31 cellular contexts compared by ENCODE assay signal in genomic region chr13:112742583-112742982, GRCh38.
"Had no signal": no experiment of that assay in that cellular context is flagged by ENCODE, and none has a peak within 500 bp of the region (broad histone marks: within the 10 kb centered on the region; RNA-seq: fewer than 3 reads in every experiment).

No MANE protein-coding gene starts in this region.

- H3K27me3 Mint-ChIP-seq: activated B cell treated with CpG ODN at 0.5 μM for 24 hours; activated CD4-positive, alpha-beta T cell treated with anti-CD3 and anti-CD28 coated beads for 36 hours; activated CD8-positive, alpha-beta memory T cell treated with anti-CD3 and anti-CD28 coated beads, Interleukin-2, amount 10 ng/mL, durations not matched to agents 7 days and 5 days; dendritic cell treated with granulocyte-macrophage colony-stimulating factor and Interleukin-4, amounts not matched to agents 40 ng/mL and 50 ng/mL, for 4 days; stimulated activated memory B cell treated with anti-CD40 and anti-IgM and Interleukin-4, amounts not matched to agents 10 μg/mL and 1 μg/mL and 100 μg/mL, for 72 hours; stimulated activated naive CD8-positive, alpha-beta T cell treated with anti-CD3 and anti-CD28 coated beads, Interleukin-15, amount 100 ng/mL, for 72 hours had no signal

- H3K36me3 Mint-ChIP-seq: activated CD8-positive, alpha-beta memory T cell treated with anti-CD3 and anti-CD28 coated beads, Interleukin-2, amount 10 ng/mL, durations not matched to agents 7 days and 5 days; immature natural killer cell; stimulated activated memory B cell treated with anti-CD40 and anti-IgM and Interleukin-4, amounts not matched to agents 10 μg/mL and 1 μg/mL and 100 μg/mL, for 72 hours had no signal

- ATAC-seq: activated CD4-positive, alpha-beta T cell treated with anti-CD3 and anti-CD28 coated beads for 36 hours; activated CD8-positive, alpha-beta memory T cell treated with anti-CD3 and anti-CD28 coated beads, Interleukin-2, amount 10 ng/mL, durations not matched to agents 7 days and 5 days; activated CD8-positive, alpha-beta T cell treated with anti-CD3 and anti-CD28 coated beads, Interleukin-2, amount 10 ng/mL, durations not matched to agents 7 days and 5 days; foreskin keratinocyte; heart left ventricle; left colon; sciatic nerve had no signal

- H3K27ac ChIP-seq: esophagus muscularis mucosa, foreskin keratinocyte, pancreas, prostate gland had no signal

- H3K4me3 Mint-ChIP-seq: activated B cell treated with CpG ODN at 0.5 μM for 24 hours; activated CD4-positive, alpha-beta T cell treated with anti-CD3 and anti-CD28 coated beads for 36 hours; activated CD8-positive, alpha-beta memory T cell treated with anti-CD3 and anti-CD28 coated beads, Interleukin-2, amount 10 ng/mL, durations not matched to agents 7 days and 5 days; activated CD8-positive, alpha-beta T cell treated with anti-CD3 and anti-CD28 coated beads, Interleukin-2, amount 10 ng/mL, durations not matched to agents 7 days and 5 days; dendritic cell treated with granulocyte-macrophage colony-stimulating factor and Interleukin-4, amounts not matched to agents 40 ng/mL and 50 ng/mL, for 4 days; endodermal cell; immature natural killer cell; stimulated activated memory B cell treated with anti-CD40 and anti-IgM and Interleukin-4, amounts not matched to agents 10 μg/mL and 1 μg/mL and 100 μg/mL, for 72 hours; stimulated activated naive CD8-positive, alpha-beta T cell treated with anti-CD3 and anti-CD28 coated beads, Interleukin-15, amount 100 ng/mL, for 72 hours had no signal

- H3K36me3 ChIP-seq: esophagus muscularis mucosa, heart left ventricle, pancreas, prostate gland, upper lobe of left lung had no signal

- H3K4me3 ChIP-seq: esophagus muscularis mucosa, heart left ventricle, pancreas, prostate gland, skin epidermis, upper lobe of left lung had no signal

- H3K9me3 Mint-ChIP-seq: activated B cell treated with CpG ODN at 0.5 μM for 24 hours; dendritic cell treated with granulocyte-macrophage colony-stimulating factor and Interleukin-4, amounts not matched to agents 40 ng/mL and 50 ng/mL, for 4 days; endodermal cell; immature natural killer cell; stimulated activated memory B cell treated with anti-CD40 and anti-IgM and Interleukin-4, amounts not matched to agents 10 μg/mL and 1 μg/mL and 100 μg/mL, for 72 hours; stimulated activated naive CD8-positive, alpha-beta T cell treated with anti-CD3 and anti-CD28 coated beads, Interleukin-15, amount 100 ng/mL, for 72 hours had no signal

- H3K4me1 ChIP-seq: prostate gland had no signal

- H3K4me1 Mint-ChIP-seq: activated B cell treated with CpG ODN at 0.5 μM for 24 hours; activated CD8-positive, alpha-beta memory T cell treated with anti-CD3 and anti-CD28 coated beads, Interleukin-2, amount 10 ng/mL, durations not matched to agents 7 days and 5 days had no signal

- DNase-seq: activated B cell treated with CpG ODN at 0.5 μM for 24 hours; activated CD4-positive, alpha-beta T cell treated with anti-CD3 and anti-CD28 coated beads for 36 hours; activated CD8-positive, alpha-beta memory T cell treated with anti-CD3 and anti-CD28 coated beads, Interleukin-2, amount 10 ng/mL, durations not matched to agents 7 days and 5 days; activated CD8-positive, alpha-beta T cell treated with anti-CD3 and anti-CD28 coated beads, Interleukin-2, amount 10 ng/mL, durations not matched to agents 7 days and 5 days; activated gamma-delta T cell; activated naive CD4-positive, alpha-beta T cell treated with anti-CD3 and anti-CD28 coated beads, Interleukin-2, amount 50 U/mL, for 16 hours; activated T-cell treated with anti-CD3 and anti-CD28 coated beads, Interleukin-2, amount 50 U/mL, for 48 hours; amygdala; central memory CD4-positive, alpha-beta T cell; endodermal cell; foreskin keratinocyte; heart left ventricle; hypothalamus; immature natural killer cell; kidney; left colon; mammary epithelial cell; pancreas; retina; stimulated activated CD4-positive, alpha-beta T cell treated with anti-CD3 and anti-CD28 coated beads, Interleukin-1b, Interleukin-23, amount 100 ng/mL, for 48 hours; stimulated activated CD4-positive, alpha-beta T cell treated with anti-CD3 and anti-CD28 coated beads, Interleukin-4, amount 100 ng/mL, for 4 hours; stimulated activated CD8-positive, alpha-beta memory T cell treated with anti-CD3 and anti-CD28 coated beads, Interleukin-4, amount 100 ng/mL, for 48 hours; stimulated activated naive CD8-positive, alpha-beta T cell treated with anti-CD3 and anti-CD28 coated beads, Interleukin-15, amount 100 ng/mL, for 72 hours; T-helper 2 cell; upper lobe of left lung had no signal

- H3K27ac Mint-ChIP-seq: activated B cell treated with CpG ODN at 0.5 μM for 24 hours; activated CD4-positive, alpha-beta T cell treated with anti-CD3 and anti-CD28 coated beads for 36 hours; activated CD8-positive, alpha-beta memory T cell treated with anti-CD3 and anti-CD28 coated beads, Interleukin-2, amount 10 ng/mL, durations not matched to agents 7 days and 5 days; activated CD8-positive, alpha-beta T cell treated with anti-CD3 and anti-CD28 coated beads, Interleukin-2, amount 10 ng/mL, durations not matched to agents 7 days and 5 days; dendritic cell treated with granulocyte-macrophage colony-stimulating factor and Interleukin-4, amounts not matched to agents 40 ng/mL and 50 ng/mL, for 4 days; stimulated activated memory B cell treated with anti-CD40 and anti-IgM and Interleukin-4, amounts not matched to agents 10 μg/mL and 1 μg/mL and 100 μg/mL, for 72 hours; stimulated activated naive CD8-positive, alpha-beta T cell treated with anti-CD3 and anti-CD28 coated beads, Interleukin-15, amount 100 ng/mL, for 72 hours had no signal

- H3K9me3 ChIP-seq: esophagus muscularis mucosa, heart left ventricle, pancreas, prostate gland, upper lobe of left lung had no signal

- H3K27me3 ChIP-seq: esophagus muscularis mucosa, foreskin keratinocyte, heart left ventricle, pancreas, upper lobe of left lung had no signal
